8 cellular contexts compared by ENCODE assay signal in genomic region chr3:23949784-23950183, GRCh38. TPM values are rescaled to one million over a fixed set of nuclear protein-coding genes. Genes with fewer than 3 reads are reported as not detected.
DNase-seq lines count a peak whose midpoint lies in the region; ATAC-seq, FAIRE-seq and TF ChIP-seq lines count a peak whose summit lies in the region.

No MANE protein-coding gene starts in this region.

- no peaks in the 10 kb centered on the region for H3K9me3 Mint-ChIP-seq in activated T-cell treated with anti-CD3 and anti-CD28 coated beads, Interleukin-2, amount 50 U/mL, for 72 hours
- no peaks in the 10 kb centered on the region for H3K9me3 Mint-ChIP-seq in mesothelial cell of epicardium

- no TSS peak for BruUV-seq in endothelial cell of umbilical vein (replicated peaks; lab: Mats Ljungman, UMichigan)

- H4K20me1 ChIP-seq in endothelial cell of umbilical vein (replicated peaks; ENCODE audit: control insufficient read depth, extremely low read depth, insufficient read depth, low read length): no peaks in the 10 kb centered on the region

- H3K4me1 Mint-ChIP-seq in activated T-cell treated with anti-CD3 and anti-CD28 coated beads, Interleukin-2, amount 50 U/mL, for 72 hours (ENCODE audit: low read depth): peaks cover 72% of the 10 kb centered on the region
- H3K4me1 Mint-ChIP-seq in mesothelial cell of epicardium: peaks cover 47% of the 10 kb centered on the region

- no peak for TF ChIP-seq POLR2A in endothelial cell of umbilical vein (IDR thresholded peaks at IDR 0.05; ENCODE audit: low read depth, low read length)
- no peak for TF ChIP-seq POLR2A in thyroid gland (IDR thresholded peaks at IDR 0.05)

- H3K4me3 ChIP-seq in endothelial cell of umbilical vein (replicated peaks in 1 of 3; ENCODE audit: insufficient read depth in 1 of 3, low read depth in 1 of 3, low read length in 3 of 3): no peak overlapping the region
- no peak overlapping the region for H3K4me3 ChIP-seq in thyroid gland (replicated peaks in 1 of 3)

- CTCF ChIA-PET in endothelial cell of umbilical vein (lab: Charles Lee): interaction anchor here (1.3 kb wide), 1 partner anchor 20 kb away, joined by 3 read pairs; no protein-coding TSS in a partner anchor

- H3K9me3 ChIP-seq in endothelial cell of umbilical vein (replicated peaks; ENCODE audit: control insufficient read depth, insufficient read depth, low read length) (no peaks in the 10 kb centered on the region), thyroid gland (no peaks in the 10 kb centered on the region)

- no peaks in the 10 kb centered on the region for H3K27me3 Mint-ChIP-seq in activated T-cell treated with anti-CD3 and anti-CD28 coated beads, Interleukin-2, amount 50 U/mL, for 72 hours (ENCODE audit: low read depth)
- no peaks in the 10 kb centered on the region for H3K27me3 Mint-ChIP-seq in mesothelial cell of epicardium (ENCODE audit: low read depth)

- POLR2A ChIA-PET in endothelial cell of umbilical vein (lab: Charles Lee): interaction anchor here (4.4 kb wide), 1 partner anchor 33 kb away, joined by 19 read pairs; the partner anchor contains the start of genes NKIRAS1 and RPL15

- ATAC-seq in activated T-cell treated with anti-CD3 and anti-CD28 coated beads, Interleukin-2, amount 50 U/mL, for 72 hours (replicated peaks in 1 of 2): no peak
- peak; percentile 16 for ATAC-seq in HG03571 (IDR thresholded peaks at IDR 0.05; ENCODE audit: unreplicated experiment)

- TF ChIP-seq CTCF in endothelial cell of umbilical vein (IDR thresholded peaks at IDR 0.05; ENCODE audit: extremely low read depth in 1 of 2, insufficient read depth in 1 of 2, low read depth in 1 of 2, low read length in 2 of 2) (no peak), thyroid gland (IDR thresholded peaks at IDR 0.05) (no peak), mesothelial cell of epicardium (IDR thresholded peaks at IDR 0.05; ENCODE audit: unreplicated experiment) (no peak)

- no peak for DNase-seq in activated T-cell treated with anti-CD3 and anti-CD28 coated beads, Interleukin-2, amount 50 U/mL, for 72 hours
- no peak for DNase-seq in activated T-cell treated with anti-CD3 and anti-CD28 coated beads for 4 hours
- peak; percentile 26 for DNase-seq in endothelial cell of umbilical vein (ENCODE audit: low read depth, low spot score)
- peak; percentile 90 to 92 for DNase-seq in thyroid gland
- DNase-seq in GF-D8 (lab: John Stamatoyannopoulos, UW): no peak
- no peak for DNase-seq in HCEC 1CT
- no peak for DNase-seq in mesothelial cell of epicardium (ENCODE audit: low spot score in 2 of 2, unreplicated experiment in 2 of 2)

- dilution Hi-C loops in endothelial cell of umbilical vein (cut with MboI; ENCODE audit: extremely low pct_ligation_motif_present, low sequenced_read_pairs): no loop called here

- H3K9me1 ChIP-seq in endothelial cell of umbilical vein (replicated peaks; ENCODE audit: control insufficient read depth, extremely low read depth, insufficient read depth, low read length): no peaks in the 10 kb centered on the region

- no peaks in the 10 kb centered on the region for H3K36me3 Mint-ChIP-seq in activated T-cell treated with anti-CD3 and anti-CD28 coated beads, Interleukin-2, amount 50 U/mL, for 72 hours (ENCODE audit: insufficient read depth in 2 of 2)
- H3K36me3 Mint-ChIP-seq in mesothelial cell of epicardium: no peaks in the 10 kb centered on the region

- H3K4me2 ChIP-seq in endothelial cell of umbilical vein (ENCODE audit: insufficient read depth, low read length): no peak overlapping the region

- no peak overlapping the region for H3K27ac ChIP-seq in endothelial cell of umbilical vein (ENCODE audit: insufficient read depth, low read depth, low read length)
- H3K27ac ChIP-seq in thyroid gland: peak overlapping the region; percentile 11 to 87 (median 38)

- H3K4me3 Mint-ChIP-seq in activated T-cell treated with anti-CD3 and anti-CD28 coated beads, Interleukin-2, amount 50 U/mL, for 72 hours: peak overlapping the region; percentile 73 to 98
- no peak overlapping the region for H3K4me3 Mint-ChIP-seq in mesothelial cell of epicardium

- intact Hi-C loops in endothelial cell of umbilical vein (cut with micrococcal nuclease): no loop called here
- intact Hi-C loops in thyroid gland (cut with DNase I): no loop called here

- H3K9ac ChIP-seq in endothelial cell of umbilical vein (replicated peaks; ENCODE audit: extremely low read depth, insufficient read depth, low read length): no peak overlapping the region

- no peaks in the 10 kb centered on the region for H3K27me3 ChIP-seq in endothelial cell of umbilical vein (ENCODE audit: control insufficient read depth in 2 of 2, insufficient read depth in 2 of 2, low read length in 2 of 2)
- no peaks in the 10 kb centered on the region for H3K27me3 ChIP-seq in thyroid gland

- no peak overlapping the region for H2AFZ ChIP-seq in endothelial cell of umbilical vein (ENCODE audit: low read depth, low read length)

- H3K27ac Mint-ChIP-seq in activated T-cell treated with anti-CD3 and anti-CD28 coated beads, Interleukin-2, amount 50 U/mL, for 72 hours: peak overlapping the region; percentile 97
- H3K27ac Mint-ChIP-seq in mesothelial cell of epicardium: no peak overlapping the region

- FAIRE-seq in endothelial cell of umbilical vein (lab: Jason Lieb, UNC): no peak

- H3K4me1 ChIP-seq in endothelial cell of umbilical vein (ENCODE audit: control insufficient read depth, extremely low read depth, insufficient read depth, low read length) (peaks cover 17% of the 10 kb centered on the region), thyroid gland (peaks cover 46 to 71% of the 10 kb centered on the region in 2 donors)

- peaks cover 18% of the 10 kb centered on the region for H3K79me2 ChIP-seq in endothelial cell of umbilical vein (ENCODE audit: control insufficient read depth, insufficient read depth, low read length)

- H3K36me3 ChIP-seq in endothelial cell of umbilical vein (ENCODE audit: control insufficient read depth in 2 of 2, extremely low read depth in 1 of 2, insufficient read depth in 2 of 2, low read length in 2 of 2): no peaks in the 10 kb centered on the region
- no peaks in the 10 kb centered on the region for H3K36me3 ChIP-seq in thyroid gland

TF ChIP-seq in endothelial cell of umbilical vein, 7 proteins besides CTCF, POLR2A, EP300 and RAD21:
- no peak for TF ChIP-seq JUN (IDR thresholded peaks at IDR 0.05; ENCODE audit: borderline replicate concordance, insufficient read depth, insufficient read length, low read depth)

RNA-seq across cellular contexts. Expression of gene NR1D2, which starts 4.7 kb away (rescaled TPM):
- total RNA-seq in activated T-cell treated with anti-CD3 and anti-CD28 coated beads, Interleukin-2, amount 50 U/mL, for 72 hours: 1 to 10 TPM; 5.6 to 8.7 TPM
- total RNA-seq in endothelial cell of umbilical vein (14.6 and 15.7 TPM in 2 replicates), thyroid gland (100 to 1,000 TPM in 1 of 4 donors, 10 to 100 TPM in 3; 44.2 to 108 (median 68.1) TPM), mesothelial cell of epicardium (26.1 to 29.2 TPM (median 27.3 TPM) in 3 replicates)
- polyA plus RNA-seq in endothelial cell of umbilical vein: 3.7 and 4.3 TPM in 2 replicates
- polyA plus RNA-seq in endothelial cell of umbilical vein (2011; cell fraction: cytosol; rRNA removed): 5.9 and 6.5 TPM in 2 replicates
- polyA plus RNA-seq in endothelial cell of umbilical vein (2011; cell fraction: nucleus; rRNA removed): 11.7 and 13.0 TPM in 2 replicates
- 10.2 and 13.8 TPM in 2 replicates for polyA plus RNA-seq in endothelial cell of umbilical vein (2012)
- 17.4 and 29.8 TPM in 2 replicates for polyA minus RNA-seq in endothelial cell of umbilical vein
- polyA minus RNA-seq in endothelial cell of umbilical vein (2011; cell fraction: cytosol; rRNA and poly(A)+ RNA removed): 32.8 TPM
- polyA minus RNA-seq in endothelial cell of umbilical vein (2011; cell fraction: nucleus; rRNA and poly(A)+ RNA removed): 28.8 and 35.8 TPM in 2 replicates

RNA-seq across cellular contexts. Expression of gene RPL15, which starts 32.9 kb away (rescaled TPM):
- 1,000 to 10,000 TPM; 2,452 to 2,630 TPM for total RNA-seq in activated T-cell treated with anti-CD3 and anti-CD28 coated beads, Interleukin-2, amount 50 U/mL, for 72 hours
- total RNA-seq in endothelial cell of umbilical vein: 1,872 and 1,901 TPM in 2 replicates
- polyA plus RNA-seq in endothelial cell of umbilical vein: 5,377 and 5,777 TPM in 2 replicates
- polyA plus RNA-seq in endothelial cell of umbilical vein (2011; cell fraction: cytosol; rRNA removed): 5,867 and 5,920 TPM in 2 replicates
- 1,424 and 1,737 TPM in 2 replicates for polyA plus RNA-seq in endothelial cell of umbilical vein (2011; cell fraction: nucleus; rRNA removed)
- polyA plus RNA-seq in endothelial cell of umbilical vein (2012): 2,753 and 2,992 TPM in 2 replicates
- 1,603 and 1,650 TPM in 2 replicates for polyA minus RNA-seq in endothelial cell of umbilical vein
- 1,144 TPM for polyA minus RNA-seq in endothelial cell of umbilical vein (2011; cell fraction: cytosol; rRNA and poly(A)+ RNA removed)
- 244 and 285 TPM in 2 replicates for polyA minus RNA-seq in endothelial cell of umbilical vein (2011; cell fraction: nucleus; rRNA and poly(A)+ RNA removed)
- 1,000 to 10,000 TPM; 1,700 to 2,512 (median 2,310) TPM for total RNA-seq in thyroid gland
- 1,989 to 2,052 TPM (median 2,046 TPM) in 3 replicates for total RNA-seq in mesothelial cell of epicardium

RNA-seq across cellular contexts. Expression of gene NKIRAS1, which starts 33.0 kb away (rescaled TPM):
- 1 to 10 TPM; 2.5 to 3.6 TPM for total RNA-seq in activated T-cell treated with anti-CD3 and anti-CD28 coated beads, Interleukin-2, amount 50 U/mL, for 72 hours
- total RNA-seq in endothelial cell of umbilical vein (2.8 and 2.9 TPM in 2 replicates), thyroid gland (10 to 100 TPM; 17.5 to 22.2 (median 19.7) TPM), mesothelial cell of epicardium (8.0 to 8.7 TPM (median 8.1 TPM) in 3 replicates)
- polyA plus RNA-seq in endothelial cell of umbilical vein: 1.5 and 2.2 TPM in 2 replicates
- 2.0 and 2.5 TPM in 2 replicates for polyA plus RNA-seq in endothelial cell of umbilical vein (2011; cell fraction: cytosol; rRNA removed)
- 2.1 and 3.3 TPM in 2 replicates for polyA plus RNA-seq in endothelial cell of umbilical vein (2011; cell fraction: nucleus; rRNA removed)
- polyA plus RNA-seq in endothelial cell of umbilical vein (2012): 3.5 and 3.8 TPM in 2 replicates
- polyA minus RNA-seq in endothelial cell of umbilical vein: 1.8 TPM in 2 replicates
- 3.3 TPM for polyA minus RNA-seq in endothelial cell of umbilical vein (2011; cell fraction: cytosol; rRNA and poly(A)+ RNA removed)
- 2.9 and 3.0 TPM in 2 replicates for polyA minus RNA-seq in endothelial cell of umbilical vein (2011; cell fraction: nucleus; rRNA and poly(A)+ RNA removed)

Comparison
In these comparisons a context has a peak if more than half of its experiments do, and no peak if none do; other contexts are left out.
1. DNase-seq: peak in endothelial cell of umbilical vein (single experiment) and thyroid gland (2 of 2); none in activated T-cell treated with anti-CD3 and anti-CD28 coated beads, Interleukin-2, amount 50 U/mL, for 72 hours (0 of 2), activated T-cell treated with anti-CD3 and anti-CD28 coated beads for 4 hours (single experiment), GF-D8 (single experiment), HCEC 1CT (single experiment) and mesothelial cell of epicardium (0 of 2).